24 cellular contexts compared by ENCODE assay signal in genomic region chr3:46670891-46671427, GRCh38. TPM values are rescaled to one million over a fixed set of nuclear protein-coding genes. Genes with fewer than 3 reads are reported as not detected.
DNase-seq lines count a peak whose midpoint lies in the region; ATAC-seq, FAIRE-seq and TF ChIP-seq lines count a peak whose summit lies in the region.
"Had no signal": no experiment of that assay in that cellular context is flagged by ENCODE, and none has a peak within 500 bp of the region (broad histone marks: within the 10 kb centered on the region; RNA-seq: fewer than 3 reads in every experiment).

No MANE protein-coding gene starts in this region.

- TF ChIP-seq CTCF in right atrium auricular region (IDR thresholded peaks at IDR 0.05) (no peak), K562 (IDR thresholded peaks at IDR 0.05 in 2 of 3, conservative IDR thresholded peaks at IDR 0.05 in 1 of 3; ENCODE audit: insufficient read depth in 2 of 3, low read depth in 1 of 3, low read length in 3 of 3) (no peak), upper lobe of right lung (IDR thresholded peaks at IDR 0.05) (no peak)

- peaks cover 34% of the 10 kb centered on the region for H4K20me1 ChIP-seq in K562 (replicated peaks; ENCODE audit: control insufficient read depth, insufficient read depth, low read length)

- 3% methylated on average over 4 of the region's 4 CpGs for WGBS in K562 (ENCODE audit: insufficient coverage, low coverage, missing lambda C conversion rate)

- H3K4me1 ChIP-seq in right atrium auricular region (peaks cover 0 to 15% of the 10 kb centered on the region in 2 donors), K562 (replicated peaks in 1 of 2; ENCODE audit: control insufficient read depth in 2 of 2, insufficient read depth in 2 of 2, low read length in 2 of 2) (no peaks in the 10 kb centered on the region), upper lobe of right lung (no peaks in the 10 kb centered on the region)
- H3K4me1 ChIP-seq: psoas muscle had no signal

- DNase-seq in Right ventricle myocardium inferior (ENCODE audit: missing footprints), result peak; percentile 27
- no peak for DNase-seq in right atrium auricular region (ENCODE audit: low spot score)
- DNase-seq in K562 (ENCODE audit: extremely low read depth in 1 of 4, low spot score in 3 of 4), result no peak
- DNase-seq in mesenteric fat pad (ENCODE audit: low spot score), result peak; percentile 68
- DNase-seq in upper lobe of right lung, result peak; percentile 53
- DNase-seq in AML-193 (lab: John Stamatoyannopoulos, UW), result no peak
- no peak for DNase-seq in T-helper 2 cell treated with Interferon-gamma antibody and Interleukin-4, amounts not matched to agents 5 μg/mL and 100 μg/mL, for 36 hours (ENCODE audit: low spot score)
- DNase-seq: activated gamma-delta T cell; naive B cell; NCI-H1417 treated with DMSO at 0.1 percent for 48 hours; RPMI8226; stimulated activated CD4-positive, alpha-beta T cell treated with anti-CD3 and anti-CD28 coated beads, Interleukin-12 subunit alpha, Interleukin-12 subunit beta, amount 100 ng/mL, for 4 hours; stimulated activated naive B cell treated with anti-CD40 and anti-IgM and Interleukin-4, amounts not matched to agents 10 μg/mL and 1 μg/mL and 100 μg/mL, for 72 hours had no signal

- no peak overlapping the region for H3K4me3 Mint-ChIP-seq in T-helper 2 cell treated with Interferon-gamma antibody and Interleukin-4, amounts not matched to agents 5 μg/mL and 100 μg/mL, for 36 hours
- H3K4me3 Mint-ChIP-seq: brain; naive B cell; stimulated activated naive B cell treated with anti-CD40 and anti-IgM and Interleukin-4, amounts not matched to agents 10 μg/mL and 1 μg/mL and 100 μg/mL, for 72 hours had no signal

- H3K9me3 ChIP-seq in right atrium auricular region (no peaks in the 10 kb centered on the region), K562 (replicated peaks; ENCODE audit: control insufficient read depth, insufficient read depth, low read depth, low read length) (no peaks in the 10 kb centered on the region), upper lobe of right lung (no peaks in the 10 kb centered on the region)
- H3K9me3 ChIP-seq: psoas muscle had no signal

- TF ChIP-seq RAD21 in K562 (CRISPR knock-in tag; conservative IDR thresholded peaks at IDR 0.05 in 1 of 2, IDR thresholded peaks at IDR 0.05 in 1 of 2), result no peak

- no peaks in the 10 kb centered on the region for H3K36me3 Mint-ChIP-seq in T-helper 2 cell treated with Interferon-gamma antibody and Interleukin-4, amounts not matched to agents 5 μg/mL and 100 μg/mL, for 36 hours (ENCODE audit: low read depth)
- H3K36me3 Mint-ChIP-seq: brain; naive B cell; stimulated activated naive B cell treated with anti-CD40 and anti-IgM and Interleukin-4, amounts not matched to agents 10 μg/mL and 1 μg/mL and 100 μg/mL, for 72 hours had no signal

- POLR2A ChIA-PET in K562 (lab: Yijun Ruan, JAX), result interaction anchor here (0.6 to 1.5 kb wide), 4 partner anchors 8 to 953 kb away, joined by 3 to 5 read pairs (median 4); no protein-coding TSS in a partner anchor

- H3K4me1 Mint-ChIP-seq in T-helper 2 cell treated with Interferon-gamma antibody and Interleukin-4, amounts not matched to agents 5 μg/mL and 100 μg/mL, for 36 hours (ENCODE audit: low read depth), result no peaks in the 10 kb centered on the region
- H3K4me1 Mint-ChIP-seq: naive B cell; stimulated activated naive B cell treated with anti-CD40 and anti-IgM and Interleukin-4, amounts not matched to agents 10 μg/mL and 1 μg/mL and 100 μg/mL, for 72 hours had no signal

- H3K27ac Mint-ChIP-seq in T-helper 2 cell treated with Interferon-gamma antibody and Interleukin-4, amounts not matched to agents 5 μg/mL and 100 μg/mL, for 36 hours, result no peak overlapping the region
- H3K27ac Mint-ChIP-seq: brain; stimulated activated naive B cell treated with anti-CD40 and anti-IgM and Interleukin-4, amounts not matched to agents 10 μg/mL and 1 μg/mL and 100 μg/mL, for 72 hours had no signal

- in situ Hi-C loops in K562 (cut with MboI), result no loop called here

- no TSS peak for BruUV-seq in K562 (replicated peaks; lab: Mats Ljungman, UMichigan)

- no peak overlapping the region for H3K4me2 ChIP-seq in K562 (ENCODE audit: insufficient read depth, low read length)

- CTCF ChIA-PET in K562 (lab: Yijun Ruan, JAX; ENCODE audit: low intra/inter-chr PET ratio), result no interaction called here

- ATAC-seq in Right ventricle myocardium inferior, result no peak
- no peak for ATAC-seq in K562
- no peak for ATAC-seq in upper lobe of right lung
- no peak for ATAC-seq in HG02642 (IDR thresholded peaks at IDR 0.05; ENCODE audit: poor library complexity, unreplicated experiment)
- ATAC-seq: esophagus mucosa; psoas muscle; stimulated activated naive B cell treated with anti-CD40 and anti-IgM and Interleukin-4, amounts not matched to agents 10 μg/mL and 1 μg/mL and 100 μg/mL, for 72 hours had no signal

- H3K9me1 ChIP-seq in K562 (ENCODE audit: control insufficient read depth, insufficient read depth, low read length), result no peaks in the 10 kb centered on the region

- FAIRE-seq in K562 (lab: Jason Lieb, UNC), result no peak

- H3K79me2 ChIP-seq in K562 (ENCODE audit: control insufficient read depth, insufficient read depth, low read length), result no peaks in the 10 kb centered on the region

- H2AFZ ChIP-seq in K562 (ENCODE audit: low read depth, low read length), result no peak overlapping the region

- H3K4me3 ChIP-seq in right atrium auricular region, result no peak overlapping the region
- no peak overlapping the region for H3K4me3 ChIP-seq in K562
- no peak overlapping the region for H3K4me3 ChIP-seq in upper lobe of right lung
- H3K4me3 ChIP-seq: psoas muscle had no signal

- no peaks in the 10 kb centered on the region for H3K27me3 ChIP-seq in right atrium auricular region
- peaks cover 23 to 93% of the 10 kb centered on the region in 2 experiments for H3K27me3 ChIP-seq in K562 (ENCODE audit: control insufficient read depth in 2 of 2, insufficient read depth in 2 of 2, low read length in 2 of 2)
- no peaks in the 10 kb centered on the region for H3K27me3 ChIP-seq in upper lobe of right lung

- H3K27me3 Mint-ChIP-seq in T-helper 2 cell treated with Interferon-gamma antibody and Interleukin-4, amounts not matched to agents 5 μg/mL and 100 μg/mL, for 36 hours (ENCODE audit: low read depth), result no peaks in the 10 kb centered on the region
- H3K27me3 Mint-ChIP-seq: brain had no signal

- H3K27ac ChIP-seq in right atrium auricular region (no peak overlapping the region), K562 (ENCODE audit: extremely low read depth, low read depth, low read length) (no peak overlapping the region), upper lobe of right lung (no peak overlapping the region)
- H3K27ac ChIP-seq: psoas muscle had no signal

- TF ChIP-seq EP300 in K562 (IDR thresholded peaks at IDR 0.05; ENCODE audit: low read length), result no peak

- H3K36me3 ChIP-seq in right atrium auricular region (peaks cover 19% of the 10 kb centered on the region), K562 (ENCODE audit: control insufficient read depth, insufficient read depth, low read length) (no peaks in the 10 kb centered on the region), upper lobe of right lung (peaks cover 6% of the 10 kb centered on the region)

- TF ChIP-seq POLR2A in K562 (conservative IDR thresholded peaks at IDR 0.05), result no peak

- H3K9ac ChIP-seq in K562 (ENCODE audit: insufficient read depth in 1 of 2, low read depth in 2 of 2, low read length in 2 of 2), result no peak overlapping the region

- no peaks in the 10 kb centered on the region for H3K9me3 Mint-ChIP-seq in T-helper 2 cell treated with Interferon-gamma antibody and Interleukin-4, amounts not matched to agents 5 μg/mL and 100 μg/mL, for 36 hours
- H3K9me3 Mint-ChIP-seq: naive B cell had no signal

- intact Hi-C loops in Right ventricle myocardium inferior (cut with DNase I) (no loop called here), K562 (cut with micrococcal nuclease) (no loop called here), upper lobe of right lung (cut with DNase I) (no loop called here)

RNA-seq across cellular contexts. Expression of gene ALS2CL, which starts 22.5 kb away (rescaled TPM):
- total RNA-seq in Right ventricle myocardium inferior (36.9 TPM), right atrium auricular region (10 to 100 TPM in 1 of 2 donors, 1 to 10 TPM in 1; 8.3 to 12.5 TPM), K562 (2014; rRNA removed) (0.05 TPM in 1 of 2 replicates, not detected in the other), K562 (2014; rRNA removed; fragmentation: Illumina TruSeq; extraction: Trizol) (0.04 TPM in 1 of 2 replicates, not detected in the other), K562 (2015; rRNA removed; fragmentation: Illumina TruSeq; extraction: Trizol) (not detected in 2 replicates), K562 (2021) (0.13 TPM in 2 replicates), mesenteric fat pad (8.4 TPM), upper lobe of right lung (64.5 TPM)
- total RNA-seq in K562 (2011; cell fraction: chromatin; rRNA removed; ENCODE audit: low replicate concordance), result 1.1 and 1.4 TPM in 2 replicates
- 0.66 and 0.83 TPM in 2 replicates for total RNA-seq in K562 (2011; cell fraction: nucleolus; rRNA removed)
- total RNA-seq in K562 (2011; cell fraction: nucleoplasm; rRNA removed), result 0.51 and 0.61 TPM in 2 replicates
- polyA plus RNA-seq in K562 (2011; rRNA removed) (0.03 and 0.18 TPM in 2 replicates), K562 (2014; fragmentation: Illumina TruSeq; extraction: Trizol) (0.07 TPM in 1 of 2 replicates, not detected in the other), K562 (2014; fragmentation: Nextera tagmentation; extraction: Ambion mirVana) (not detected), K562 (2014; rRNA removed) (0.05 and 0.09 TPM in 2 replicates)
- 0.03 TPM in 1 of 2 replicates, not detected in the other for polyA plus RNA-seq in K562 (2011; cell fraction: cytosol; rRNA removed)
- 0.46 and 0.61 TPM in 2 replicates for polyA plus RNA-seq in K562 (2011; cell fraction: nucleus; rRNA removed)
- 0.05 and 1.0 TPM in 2 replicates for polyA plus RNA-seq in K562 (2012)
- polyA minus RNA-seq in K562 (2011; rRNA and poly(A)+ RNA removed), result 0.06 TPM in 1 of 2 replicates, not detected in the other
- 0.19 TPM in 1 of 2 replicates, not detected in the other for polyA minus RNA-seq in K562 (2011; cell fraction: cytosol; rRNA and poly(A)+ RNA removed)
- 0.22 and 0.54 TPM in 2 replicates for polyA minus RNA-seq in K562 (2011; cell fraction: nucleus; rRNA and poly(A)+ RNA removed)

RNA-seq across cellular contexts. Expression of gene TMIE, which starts 30.2 kb away (rescaled TPM):
- 0.89 TPM for total RNA-seq in Right ventricle myocardium inferior
- not detected for total RNA-seq in right atrium auricular region
- not detected in 2 replicates for total RNA-seq in K562 (2011; cell fraction: chromatin; rRNA removed; ENCODE audit: low replicate concordance)
- not detected in 2 replicates for total RNA-seq in K562 (2011; cell fraction: nucleolus; rRNA removed)
- not detected in 2 replicates for total RNA-seq in K562 (2011; cell fraction: nucleoplasm; rRNA removed)
- not detected in 2 replicates for total RNA-seq in K562 (2014; rRNA removed)
- not detected in 2 replicates for total RNA-seq in K562 (2014; rRNA removed; fragmentation: Illumina TruSeq; extraction: Trizol)
- total RNA-seq in K562 (2015; rRNA removed; fragmentation: Illumina TruSeq; extraction: Trizol), result not detected in 2 replicates
- not detected in 2 replicates for total RNA-seq in K562 (2021)
- polyA plus RNA-seq in K562 (2011; rRNA removed), result not detected in 2 replicates
- polyA plus RNA-seq in K562 (2011; cell fraction: cytosol; rRNA removed), result not detected in 2 replicates
- not detected in 2 replicates for polyA plus RNA-seq in K562 (2011; cell fraction: nucleus; rRNA removed)
- 0.50 TPM in 1 of 2 replicates, not detected in the other for polyA plus RNA-seq in K562 (2012)
- polyA plus RNA-seq in K562 (2014; fragmentation: Illumina TruSeq; extraction: Trizol), result not detected in 2 replicates
- polyA plus RNA-seq in K562 (2014; fragmentation: Nextera tagmentation; extraction: Ambion mirVana), result not detected
- polyA plus RNA-seq in K562 (2014; rRNA removed), result not detected in 2 replicates
- not detected in 2 replicates for polyA minus RNA-seq in K562 (2011; rRNA and poly(A)+ RNA removed)
- not detected in 2 replicates for polyA minus RNA-seq in K562 (2011; cell fraction: cytosol; rRNA and poly(A)+ RNA removed)
- polyA minus RNA-seq in K562 (2011; cell fraction: nucleus; rRNA and poly(A)+ RNA removed), result not detected in 2 replicates
- 0.19 TPM for total RNA-seq in mesenteric fat pad
- total RNA-seq in upper lobe of right lung, result 1.7 TPM
- total RNA-seq: Daoy, glomerular endothelial cell, HT1080 had no signal

RNA-seq across cellular contexts. Expression of gene PRSS50, which starts 46.7 kb away (rescaled TPM):
- 0.11 TPM for total RNA-seq in Right ventricle myocardium inferior
- under 1 TPM in 1 of 2 donors, not detected in 1; 0.12 TPM for total RNA-seq in right atrium auricular region
- total RNA-seq in K562 (2011; cell fraction: chromatin; rRNA removed; ENCODE audit: low replicate concordance), result not detected in 2 replicates
- 0.17 TPM in 1 of 2 replicates, not detected in the other for total RNA-seq in K562 (2011; cell fraction: nucleolus; rRNA removed)
- not detected in 2 replicates for total RNA-seq in K562 (2011; cell fraction: nucleoplasm; rRNA removed)
- total RNA-seq in K562 (2014; rRNA removed), result not detected in 2 replicates
- not detected in 2 replicates for total RNA-seq in K562 (2014; rRNA removed; fragmentation: Illumina TruSeq; extraction: Trizol)
- total RNA-seq in K562 (2015; rRNA removed; fragmentation: Illumina TruSeq; extraction: Trizol), result not detected in 2 replicates
- not detected in 2 replicates for total RNA-seq in K562 (2021)
- polyA plus RNA-seq in K562 (2011; rRNA removed), result not detected in 2 replicates
- polyA plus RNA-seq in K562 (2011; cell fraction: cytosol; rRNA removed), result not detected in 2 replicates
- polyA plus RNA-seq in K562 (2011; cell fraction: nucleus; rRNA removed), result 0.07 TPM in 1 of 2 replicates, not detected in the other
- polyA plus RNA-seq in K562 (2012), result 0.03 TPM in 1 of 2 replicates, not detected in the other
- polyA plus RNA-seq in K562 (2014; fragmentation: Illumina TruSeq; extraction: Trizol), result not detected in 2 replicates
- polyA plus RNA-seq in K562 (2014; fragmentation: Nextera tagmentation; extraction: Ambion mirVana), result under 1 TPM in 1 of 2 experiments, not detected in 1; 0.01 TPM
- polyA plus RNA-seq in K562 (2014; rRNA removed), result not detected in 2 replicates
- not detected in 2 replicates for polyA minus RNA-seq in K562 (2011; rRNA and poly(A)+ RNA removed)
- not detected in 2 replicates for polyA minus RNA-seq in K562 (2011; cell fraction: cytosol; rRNA and poly(A)+ RNA removed)
- polyA minus RNA-seq in K562 (2011; cell fraction: nucleus; rRNA and poly(A)+ RNA removed), result not detected in 2 replicates
- total RNA-seq in mesenteric fat pad, result not detected
- 0.20 TPM for total RNA-seq in upper lobe of right lung
- total RNA-seq: activated CD8-positive, alpha-beta memory T cell treated with anti-CD3 and anti-CD28 coated beads for 36 hours; Daoy; dermis microvascular lymphatic vessel endothelial cell; esophagus mucosa; glomerular endothelial cell; HT1080; lung microvascular endothelial cell had no signal

RNA-seq across cellular contexts. Expression of gene FAM240A, which starts 58.6 kb away (rescaled TPM):
- total RNA-seq in Right ventricle myocardium inferior (not detected), right atrium auricular region (not detected), K562 (2014; rRNA removed) (not detected in 2 replicates), K562 (2014; rRNA removed; fragmentation: Illumina TruSeq; extraction: Trizol) (not detected in 2 replicates), K562 (2015; rRNA removed; fragmentation: Illumina TruSeq; extraction: Trizol) (not detected in 2 replicates), K562 (2021) (not detected in 2 replicates), mesenteric fat pad (not detected), upper lobe of right lung (not detected)
- not detected in 2 replicates for total RNA-seq in K562 (2011; cell fraction: chromatin; rRNA removed; ENCODE audit: low replicate concordance)
- not detected in 2 replicates for total RNA-seq in K562 (2011; cell fraction: nucleolus; rRNA removed)
- not detected in 2 replicates for total RNA-seq in K562 (2011; cell fraction: nucleoplasm; rRNA removed)
- polyA plus RNA-seq in K562 (2011; rRNA removed) (not detected in 2 replicates), K562 (2014; fragmentation: Illumina TruSeq; extraction: Trizol) (not detected in 2 replicates), K562 (2014; fragmentation: Nextera tagmentation; extraction: Ambion mirVana) (not detected), K562 (2014; rRNA removed) (not detected in 2 replicates)
- polyA plus RNA-seq in K562 (2011; cell fraction: cytosol; rRNA removed), result not detected in 2 replicates
- not detected in 2 replicates for polyA plus RNA-seq in K562 (2011; cell fraction: nucleus; rRNA removed)
- not detected in 2 replicates for polyA plus RNA-seq in K562 (2012)
- polyA minus RNA-seq in K562 (2011; rRNA and poly(A)+ RNA removed), result not detected in 2 replicates
- not detected in 2 replicates for polyA minus RNA-seq in K562 (2011; cell fraction: cytosol; rRNA and poly(A)+ RNA removed)
- polyA minus RNA-seq in K562 (2011; cell fraction: nucleus; rRNA and poly(A)+ RNA removed), result not detected in 2 replicates
- total RNA-seq: activated CD8-positive, alpha-beta memory T cell treated with anti-CD3 and anti-CD28 coated beads for 36 hours; Daoy; dermis microvascular lymphatic vessel endothelial cell; esophagus mucosa; glomerular endothelial cell; HT1080; lung microvascular endothelial cell; ureter had no signal

Comparison
In these comparisons a context has a peak if more than half of its experiments do, and no peak if none do; other contexts are left out.
1. DNase-seq: peak in Right ventricle myocardium inferior (single experiment), mesenteric fat pad (single experiment) and upper lobe of right lung (single experiment); none in right atrium auricular region (single experiment), K562 (0 of 4), AML-193 (0 of 2) and T-helper 2 cell treated with Interferon-gamma antibody and Interleukin-4, amounts not matched to agents 5 μg/mL and 100 μg/mL, for 36 hours (single experiment).